In genomic region chr6:12957321-12958051, GRCh38 we compare ENCODE assay signal across 8 cellular contexts.
A peak's percentile ranks its signal among the peaks of the same experiment; 100 is the strongest.
DNase-seq lines count a peak whose midpoint lies in the region; ATAC-seq and TF ChIP-seq lines count a peak whose summit lies in the region.

No MANE protein-coding gene starts in this region.

- H3K4me3 Mint-ChIP-seq in T-helper 17 cell = peak overlapping the region; percentile 92
- peak overlapping the region; percentile 82 to 91 (median 86) for H3K4me3 Mint-ChIP-seq in immature natural killer cell

- H3K36me3 ChIP-seq in sigmoid colon = no peaks in the 10 kb centered on the region

- TF ChIP-seq POLR2A in sigmoid colon (IDR thresholded peaks at IDR 0.05) = no peak

- H3K27ac ChIP-seq in sigmoid colon = peak overlapping the region; percentile 60 to 73 (median 66)

- peaks cover 0 to 12% (median 6%) of the 10 kb centered on the region in 4 donors for H3K4me1 ChIP-seq in sigmoid colon

- H3K36me3 Mint-ChIP-seq in T-helper 17 cell (ENCODE audit: low read depth) = peaks cover 2% of the 10 kb centered on the region
- H3K36me3 Mint-ChIP-seq in immature natural killer cell = no peaks in the 10 kb centered on the region

- H3K27ac Mint-ChIP-seq in T-helper 17 cell = peak overlapping the region; percentile 51
- H3K27ac Mint-ChIP-seq in immature natural killer cell = peak overlapping the region in 1 of 6 donors; percentile 28

- TF ChIP-seq CTCF in sigmoid colon (IDR thresholded peaks at IDR 0.05) = no peak

- TF ChIP-seq EP300 in sigmoid colon (IDR thresholded peaks at IDR 0.05) = no peak

- DNase-seq in Ammon's horn (ENCODE audit: low spot score) (peak; percentile 89), T-helper 17 cell (no peak), cerebellar cortex (ENCODE audit: low spot score) (peak; percentile 28), immature natural killer cell (peak; percentile 7 to 14 (median 11)), sigmoid colon (peak; percentile 73), NCI-H2196 treated with DMSO at 0.1 percent for 48 hours (lab: John Stamatoyannopoulos, UW; ENCODE audit: unreplicated experiment) (no peak)

- intact Hi-C loops in sigmoid colon (cut with DNase I) = loop anchor here (2.0 kb wide), 1 partner anchor 373 kb away; no protein-coding TSS in a partner anchor

- H3K4me3 ChIP-seq in sigmoid colon = peak overlapping the region; percentile 54 to 64 (median 60)

- H3K9me3 Mint-ChIP-seq in immature natural killer cell = no peaks in the 10 kb centered on the region

- peaks cover 0 to 5% (median 0%) of the 10 kb centered on the region in 3 donors for H3K27me3 ChIP-seq in sigmoid colon

- H3K9me3 ChIP-seq in T-helper 17 cell (ENCODE audit: control insufficient read depth, low read length, poor library complexity, severe bottlenecking) (no peaks in the 10 kb centered on the region), sigmoid colon (no peaks in the 10 kb centered on the region)

- 1 to 2% methylated on average over 24 of the region's 24 CpGs for whole genome bisulfite sequencing in sigmoid colon, 2 donors

- H3K4me1 Mint-ChIP-seq in T-helper 17 cell (peaks cover 22% of the 10 kb centered on the region), immature natural killer cell (peaks cover 21 to 30% of the 10 kb centered on the region in 2 donors)

- ATAC-seq in HG03354 (IDR thresholded peaks at IDR 0.05; ENCODE audit: poor library complexity, severe bottlenecking, unreplicated experiment) (peak; percentile 53), T-helper 17 cell (peak; percentile 60), HG03095 (IDR thresholded peaks at IDR 0.05; ENCODE audit: unreplicated experiment) (no peak)

- H3K27me3 Mint-ChIP-seq in T-helper 17 cell (peaks cover 61% of the 10 kb centered on the region), immature natural killer cell (ENCODE audit: low read depth in 3 of 3) (peaks cover 9 to 31% (median 11%) of the 10 kb centered on the region in 3 donors)

Comparison
In these comparisons a context has a peak if more than half of its experiments do, and no peak if none do; other contexts are left out.
1. DNase-seq: peak in Ammon's horn (single experiment), cerebellar cortex (single experiment), immature natural killer cell (3 of 3) and sigmoid colon (single experiment); none in T-helper 17 cell (0 of 3) and NCI-H2196 treated with DMSO at 0.1 percent for 48 hours (single experiment).